19 cellular contexts compared by ENCODE assay signal in the genomic region with DNA sequence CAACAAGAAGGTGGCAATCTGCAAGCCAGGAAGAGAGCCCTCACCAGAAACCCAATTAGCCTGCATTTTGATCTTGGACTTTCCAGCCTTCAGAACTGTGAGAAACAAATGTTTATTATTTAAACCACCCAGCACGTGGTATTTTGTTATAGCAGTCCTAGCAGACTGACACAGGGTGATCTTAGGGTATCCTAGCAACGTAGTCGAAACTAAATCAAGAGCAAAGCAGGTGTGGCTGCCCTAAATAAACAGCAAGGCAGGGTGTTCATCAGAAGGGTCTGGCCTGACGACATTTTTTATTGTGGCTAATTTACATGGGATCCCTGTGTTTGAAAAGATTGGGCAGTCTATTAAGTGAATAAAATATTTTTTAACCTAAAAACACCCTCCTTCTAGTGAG.
"Had no signal": no experiment of that assay in that cellular context is flagged by ENCODE, and none has a peak within 500 bp of the region (broad histone marks: within the 10 kb centered on the region; RNA-seq: fewer than 3 reads in every experiment).

No MANE protein-coding gene starts in this region.

- H3K27ac ChIP-seq: gastroesophageal sphincter, sigmoid colon, uterus had no signal

- ATAC-seq: activated CD4-positive, alpha-beta T cell treated with anti-CD3 and anti-CD28 coated beads for 36 hours; effector memory CD8-positive, alpha-beta T cell; gastroesophageal sphincter; stimulated activated naive B cell treated with anti-CD40 and anti-IgM and Interleukin-4, amounts not matched to agents 10 μg/mL and 1 μg/mL and 100 μg/mL, for 72 hours had no signal

- DNase-seq: activated B cell treated with CpG ODN at 0.5 μM for 24 hours; activated CD4-positive, alpha-beta memory T cell treated with anti-CD3 and anti-CD28 coated beads for 36 hours; activated CD4-positive, alpha-beta T cell treated with anti-CD3 and anti-CD28 coated beads for 36 hours; activated naive CD4-positive, alpha-beta T cell treated with Interleukin-2 at 50 U/mL for 16 hours; activated naive CD8-positive, alpha-beta T cell treated with anti-CD3 and anti-CD28 coated beads for 36 hours; activated T-cell treated with anti-CD3 and anti-CD28 coated beads, Interleukin-2, amount 50 U/mL, for 48 hours; effector memory CD8-positive, alpha-beta T cell; head of caudate nucleus; hypothalamus; occipital lobe; posterior cingulate gyrus; sigmoid colon; stimulated activated CD4-positive, alpha-beta T cell treated with anti-CD3 and anti-CD28 coated beads, Interleukin-15, amount 100 ng/mL, for 24 hours; stimulated activated CD4-positive, alpha-beta T cell treated with anti-CD3 and anti-CD28 coated beads, Interleukin-2, amount 100 ng/mL, for 48 hours; stimulated activated CD8-positive, alpha-beta memory T cell treated with anti-CD3 and anti-CD28 coated beads, Interleukin-4, amount 100 ng/mL, for 48 hours; stimulated activated naive B cell treated with anti-CD40 and anti-IgM and Interleukin-4, amounts not matched to agents 10 μg/mL and 1 μg/mL and 100 μg/mL, for 72 hours; trophoblast cell; uterus had no signal
